9 cellular contexts compared by ENCODE assay signal in the genomic region with DNA sequence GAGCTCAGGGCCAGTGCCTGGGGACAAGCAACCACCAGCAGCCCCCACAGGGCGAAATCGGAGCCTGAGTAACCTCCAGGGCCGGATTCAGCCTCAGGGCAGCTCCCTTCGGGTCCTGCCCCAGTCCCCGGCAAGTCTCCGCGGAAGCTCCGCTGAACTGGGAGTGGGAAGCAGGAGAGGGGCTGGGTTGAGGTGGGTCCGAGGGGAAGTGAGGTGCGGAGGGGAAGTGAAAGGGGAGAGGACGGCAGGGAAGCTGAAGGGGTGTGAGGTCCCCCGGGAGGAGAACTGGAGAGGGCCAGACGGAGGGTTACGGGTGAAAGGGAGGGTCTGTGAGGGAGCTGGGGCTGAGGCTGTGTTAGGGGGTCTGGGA. TPM values are rescaled to one million over a fixed set of nuclear protein-coding genes. Genes with fewer than 3 reads are reported as not detected.
DNase-seq lines count a peak whose midpoint lies in the region; ATAC-seq, FAIRE-seq and TF ChIP-seq lines count a peak whose summit lies in the region.
"Had no signal": no experiment of that assay in that cellular context is flagged by ENCODE, and none has a peak within 500 bp of the region (broad histone marks: within the 10 kb centered on the region; RNA-seq: fewer than 3 reads in every experiment).

No MANE protein-coding gene starts in this region.

- DNase-seq in CD1c-positive myeloid dendritic cell (ENCODE audit: extremely low spot score) (peak; percentile 57), Karpas-422 (no peak), activated gamma-delta T cell treated with Interleukin-2 at 50 U/mL for 16 hours (no peak), frontal cortex (ENCODE audit: low spot score in 2 of 2) (no peak)

- H3K4me3 ChIP-seq in Karpas-422 (ENCODE audit: low read length), result peak overlapping the region; percentile 55
- peak overlapping the region; percentile 47 for H3K4me3 ChIP-seq in ectodermal cell (ENCODE audit: insufficient read depth, low read depth, low read length)
- H3K4me3 ChIP-seq in neutrophil (ENCODE audit: low read depth in 1 of 2, low read length in 1 of 2), result peak overlapping the region; percentile 91 to 98

- H3K79me2 ChIP-seq in Karpas-422 (ENCODE audit: low read length), result no peaks in the 10 kb centered on the region

- peak overlapping the region; percentile 30 for H3K9ac ChIP-seq in Karpas-422 (ENCODE audit: low read length)

- ATAC-seq in GM19351 (IDR thresholded peaks at IDR 0.05; ENCODE audit: unreplicated experiment) (no peak), HG03108 (IDR thresholded peaks at IDR 0.05; ENCODE audit: unreplicated experiment) (no peak)

- WGBS in ectodermal cell, 2 experiments, result 3 to 7% methylated on average over 14 of the region's 14 CpGs

- TF ChIP-seq CTCF in neutrophil (IDR thresholded peaks at IDR 0.05), result no peak

- H3K4me2 ChIP-seq in Karpas-422 (ENCODE audit: low read depth, low read length, poor library complexity, severe bottlenecking), result peak overlapping the region; percentile 72

- no peak for FAIRE-seq in frontal cortex (lab: Jason Lieb, UNC)
- FAIRE-seq: colon had no signal

- H3K4me1 ChIP-seq in Karpas-422 (ENCODE audit: low read length) (peaks cover 33% of the 10 kb centered on the region), ectodermal cell (ENCODE audit: control insufficient read depth, insufficient read depth, low read length) (peaks cover 22% of the 10 kb centered on the region), neutrophil (ENCODE audit: control insufficient read depth in 1 of 2, insufficient read depth in 1 of 2, low read depth in 1 of 2, low read length in 1 of 2) (peaks cover 94 to 95% of the 10 kb centered on the region in 2 experiments)

- H4K20me1 ChIP-seq in Karpas-422 (ENCODE audit: insufficient read depth, low read depth, low read length), result peaks cover 8% of the 10 kb centered on the region; the same call in 1 of the 2 replicates

- H3K27me3 ChIP-seq in Karpas-422 (ENCODE audit: low read length) (no peaks in the 10 kb centered on the region), ectodermal cell (ENCODE audit: control insufficient read depth, insufficient read depth, low read length, poor library complexity, severe bottlenecking) (peaks cover 41% of the 10 kb centered on the region), neutrophil (no peaks in the 10 kb centered on the region)

- H3K9me2 ChIP-seq in Karpas-422 (replicated peaks; ENCODE audit: insufficient read depth, low read length), result no peaks in the 10 kb centered on the region

- H3K27ac ChIP-seq in Karpas-422 (ENCODE audit: low read length) (no peak overlapping the region), ectodermal cell (ENCODE audit: insufficient read depth, low read depth, low read length, poor library complexity, severe bottlenecking) (no peak overlapping the region), neutrophil (peak overlapping the region; percentile 92)

- no peaks in the 10 kb centered on the region for H3K9me3 ChIP-seq in Karpas-422 (ENCODE audit: low read length)
- H3K9me3 ChIP-seq in ectodermal cell (ENCODE audit: control insufficient read depth, low read length), result no peaks in the 10 kb centered on the region
- H3K9me3 ChIP-seq in neutrophil, result no peaks in the 10 kb centered on the region

- H3K36me3 ChIP-seq in Karpas-422 (ENCODE audit: insufficient read depth, low read length) (no peaks in the 10 kb centered on the region), ectodermal cell (ENCODE audit: control insufficient read depth, insufficient read depth, low read length) (no peaks in the 10 kb centered on the region), neutrophil (peaks cover 33% of the 10 kb centered on the region)

- H2AFZ ChIP-seq in Karpas-422 (ENCODE audit: low read length), result no peak overlapping the region

RNA-seq across cellular contexts. Expression of a gene that starts 0.6 kb away (rescaled TPM):
- not detected in 2 replicates for total RNA-seq in Karpas-422 (2014; rRNA removed; shearing (Covaris generic); ENCODE audit: low replicate concordance)
- polyA plus RNA-seq in ectodermal cell (2013, experiment 1 of 4), result 1.3 TPM
- polyA plus RNA-seq in ectodermal cell (2013, experiment 2 of 4), result 1.5 TPM
- 2.0 TPM for polyA plus RNA-seq in ectodermal cell (2013, experiment 3 of 4)
- polyA plus RNA-seq in ectodermal cell (2013, experiment 4 of 4), result 1.9 TPM
- total RNA-seq in frontal cortex, result 0.41 TPM
